Comparison of ENCODE assay signal across 1 cellular context in the genomic region with DNA sequence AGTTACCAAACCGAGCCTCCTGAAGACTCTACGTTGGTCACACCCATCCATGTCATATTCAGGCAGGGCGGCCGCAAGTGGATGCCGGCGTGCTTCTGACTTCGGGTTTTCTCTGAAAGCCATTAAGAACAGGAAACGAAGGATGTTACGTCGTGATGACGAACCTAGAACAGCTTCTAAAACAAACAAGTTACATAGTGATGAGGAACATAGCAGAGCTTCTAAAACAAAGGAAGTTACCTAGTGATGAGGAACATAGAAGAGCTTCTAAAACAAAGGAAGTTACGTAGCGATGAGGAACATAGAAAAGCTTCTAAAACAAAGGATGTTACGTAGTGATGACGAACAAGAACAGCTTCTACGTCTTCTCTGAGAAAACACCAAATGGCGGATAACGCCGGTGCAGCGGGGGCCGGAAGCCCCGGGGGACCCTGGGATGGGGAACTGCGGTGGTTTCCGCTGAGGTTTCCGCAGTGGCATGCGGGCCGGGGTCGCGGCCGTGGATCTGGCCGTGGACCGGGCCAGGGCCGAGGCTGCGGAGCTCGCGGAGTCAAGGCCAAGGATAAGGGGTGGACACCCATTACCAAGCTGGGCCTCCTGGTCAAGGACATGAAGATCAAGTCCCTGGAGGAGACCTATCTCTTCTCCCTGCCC.
TF ChIP-seq lines count a peak whose summit lies in the region.

No MANE protein-coding gene starts in this region.

TF ChIP-seq in HepG2, 621 proteins besides CTCF, POLR2A, EP300 and RAD21:
- TF ChIP-seq, protein P1, sequence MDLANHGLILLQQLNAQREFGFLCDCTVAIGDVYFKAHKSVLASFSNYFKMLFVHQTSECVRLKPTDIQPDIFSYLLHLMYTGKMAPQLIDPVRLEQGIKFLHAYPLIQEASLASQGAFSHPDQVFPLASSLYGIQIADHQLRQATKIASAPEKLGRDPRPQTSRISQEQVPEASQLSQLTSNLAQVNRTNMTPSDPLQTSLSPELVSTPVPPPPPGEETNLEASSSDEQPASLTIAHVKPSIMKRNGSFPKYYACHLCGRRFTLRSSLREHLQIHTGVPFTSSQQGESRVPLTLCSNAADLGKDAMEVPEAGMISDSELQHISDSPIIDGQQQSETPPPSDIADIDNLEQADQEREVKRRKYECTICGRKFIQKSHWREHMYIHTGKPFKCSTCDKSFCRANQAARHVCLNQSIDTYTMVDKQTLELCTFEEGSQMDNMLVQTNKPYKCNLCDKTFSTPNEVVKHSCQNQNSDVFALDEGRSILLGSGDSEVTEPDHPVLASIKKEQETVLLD (CRISPR knock-in tag; IDR thresholded peaks at IDR 0.05; ENCODE audit: low read depth) = no peak
- 0 out of 2 replicates have a peak, but pooled peaks have one; percentile 6 for TF ChIP-seq ZBTB38 (CRISPR knock-in tag; IDR thresholded peaks at IDR 0.05)
